Comparison of ENCODE assay signal across 9 cellular contexts in genomic region chr18:51193621-51194287, GRCh38. TPM values are rescaled to one million over a fixed set of nuclear protein-coding genes. Genes with fewer than 3 reads are reported as not detected.
DNase-seq lines count a peak whose midpoint lies in the region; ATAC-seq and TF ChIP-seq lines count a peak whose summit lies in the region.
"Had no signal": no experiment of that assay in that cellular context is flagged by ENCODE, and none has a peak within 500 bp of the region (broad histone marks: within the 10 kb centered on the region; RNA-seq: fewer than 3 reads in every experiment).

No MANE protein-coding gene starts in this region.

- peak overlapping the region; percentile 99 for H3K4me3 Mint-ChIP-seq in endodermal cell

- H3F3A ChIP-seq in PC-3 (ENCODE audit: low read length, unreplicated experiment), result no peaks in the 10 kb centered on the region

- no TSS peak for BruUV-seq in PC-3 (replicated peaks; lab: Mats Ljungman, UMichigan)

- H3K27ac ChIP-seq in PC-3 (ENCODE audit: low read length) (no peak overlapping the region), endodermal cell (ENCODE audit: low read depth, low read length) (no peak overlapping the region)
- H3K27ac ChIP-seq: neutrophil had no signal

- no peaks in the 10 kb centered on the region for H3K9me3 Mint-ChIP-seq in endodermal cell

- intact Hi-C loops in PC-3 (cut with micrococcal nuclease), result loop anchor here (10.0 kb wide), 1 partner anchor 369 kb away; the partner anchor contains the start of gene MRO

- no peak for DNase-seq in GM12864 (ENCODE audit: low read depth)
- DNase-seq in PC-3, result peak; percentile 1
- DNase-seq in endodermal cell, result no peak
- DNase-seq in renal cortical epithelial cell (ENCODE audit: low read depth), result peak; percentile 42
- DNase-seq in NCI-H510A treated with DMSO at 0.1 percent for 48 hours (lab: John Stamatoyannopoulos, UW), result no peak
- no peak for DNase-seq in activated CD8-positive, alpha-beta memory T cell treated with anti-CD3 and anti-CD28 coated beads, Interleukin-2, amount 50 U/mL, for 48 hours
- no peak for DNase-seq in NCI-H2081 (lab: John Stamatoyannopoulos, UW)

- H3K4me1 ChIP-seq in PC-3 (ENCODE audit: insufficient read depth, low read length) (peaks cover 6% of the 10 kb centered on the region; the same call in 1 of the 2 replicates), endodermal cell (ENCODE audit: control insufficient read depth, insufficient read depth, low read length) (no peaks in the 10 kb centered on the region)

- H3K9me3 ChIP-seq in PC-3 (ENCODE audit: low read length) (no peaks in the 10 kb centered on the region), endodermal cell (ENCODE audit: control insufficient read depth, low read length) (no peaks in the 10 kb centered on the region)
- H3K9me3 ChIP-seq: neutrophil had no signal

- H3K4me1 Mint-ChIP-seq in endodermal cell, result peaks cover 41% of the 10 kb centered on the region

- peak overlapping the region; percentile 77 for H3K4me2 ChIP-seq in PC-3 (ENCODE audit: low read length)

- CTCF ChIA-PET in PC-3 (lab: Charles Lee), result no interaction called here

- ATAC-seq in PC-3 (no peak), HG02763 (IDR thresholded peaks at IDR 0.05; ENCODE audit: unreplicated experiment) (no peak)

- H3K9me2 ChIP-seq in PC-3 (replicated peaks; ENCODE audit: low read length), result no peaks in the 10 kb centered on the region

- TF ChIP-seq CTCF in GM12864 (IDR thresholded peaks at IDR 0.05; ENCODE audit: low read depth, low read length, missing control alignments) (no peak), PC-3 (conservative IDR thresholded peaks at IDR 0.05; ENCODE audit: low read depth, low read length) (no peak), endodermal cell (conservative IDR thresholded peaks at IDR 0.05) (no peak)

- H3K4me3 ChIP-seq in GM12864 (ENCODE audit: low read depth, low read length) (peak overlapping the region; percentile 6; the same call in 1 of the 2 replicates), PC-3 (ENCODE audit: low read length) (peak overlapping the region; percentile 84; the same call in 1 of the 2 replicates), endodermal cell (ENCODE audit: low read length) (peak overlapping the region; percentile 90)

- H3K27me3 Mint-ChIP-seq in endodermal cell (ENCODE audit: insufficient read depth), result no peaks in the 10 kb centered on the region

- H3K27ac Mint-ChIP-seq in endodermal cell, result peak overlapping the region; percentile 73

- H3K9ac ChIP-seq in PC-3 (ENCODE audit: low read length) (no peak overlapping the region), endodermal cell (ENCODE audit: extremely low read depth, low read length, poor library complexity, severe bottlenecking) (peak overlapping the region; percentile 96)

- no peak overlapping the region for H2AFZ ChIP-seq in PC-3 (ENCODE audit: low read length)

- peaks cover 74% of the 10 kb centered on the region for H3K79me2 ChIP-seq in PC-3 (ENCODE audit: low read length)

- POLR2A ChIA-PET in PC-3 (lab: Charles Lee; ENCODE audit: unreplicated experiment), result no interaction called here

- no peaks in the 10 kb centered on the region for H3K27me3 ChIP-seq in PC-3 (ENCODE audit: low read length)
- no peaks in the 10 kb centered on the region for H3K27me3 ChIP-seq in endodermal cell (ENCODE audit: control insufficient read depth, insufficient read depth, low read length, poor library complexity, severe bottlenecking)
- H3K27me3 ChIP-seq: neutrophil had no signal

- H4K20me1 ChIP-seq in PC-3 (ENCODE audit: low read length), result peaks cover 18% of the 10 kb centered on the region; the same call in 1 of the 2 replicates

- whole genome bisulfite sequencing in endodermal cell (ENCODE audit: insufficient coverage in 1 of 2, insufficient read length in 1 of 2), 2 experiments, result 64 to 72% methylated on average over 5 of the region's 5 CpGs

- H3K36me3 Mint-ChIP-seq in endodermal cell (ENCODE audit: low read depth), result peaks cover 5% of the 10 kb centered on the region

- H3K36me3 ChIP-seq in PC-3 (ENCODE audit: low read depth, low read length) (no peaks in the 10 kb centered on the region), endodermal cell (ENCODE audit: control insufficient read depth, insufficient read depth, low read length) (peaks cover 50% of the 10 kb centered on the region)
- H3K36me3 ChIP-seq: neutrophil had no signal

RNA-seq across cellular contexts. Expression of gene MEX3C, which starts 3.7 kb away (rescaled TPM):
- total RNA-seq in PC-3 (2014; rRNA removed) (13.2 and 15.8 TPM in 2 replicates), endodermal cell (10 to 100 TPM; 60.1 to 68.4 TPM), renal cortical epithelial cell (62.3 and 67.6 TPM in 2 replicates)
- polyA plus RNA-seq in endodermal cell (2013, experiment 1 of 2), result 80.9 TPM
- 75.9 TPM for polyA plus RNA-seq in endodermal cell (2013, experiment 2 of 2)

Comparison
In these comparisons a context has a peak if more than half of its experiments do, and no peak if none do; other contexts are left out.
1. DNase-seq: peak in PC-3 (single experiment) and renal cortical epithelial cell (single experiment); none in GM12864 (single experiment), endodermal cell (single experiment), NCI-H510A treated with DMSO at 0.1 percent for 48 hours (single experiment), activated CD8-positive, alpha-beta memory T cell treated with anti-CD3 and anti-CD28 coated beads, Interleukin-2, amount 50 U/mL, for 48 hours (single experiment) and NCI-H2081 (0 of 2).
2. H3K4me3 ChIP-seq: peak in every context shown above with its lines; median percentile 90 in endodermal cell; 84 in PC-3; 6 in GM12864.